Comparison of ENCODE assay signal across 14 cellular contexts in the genomic region with DNA sequence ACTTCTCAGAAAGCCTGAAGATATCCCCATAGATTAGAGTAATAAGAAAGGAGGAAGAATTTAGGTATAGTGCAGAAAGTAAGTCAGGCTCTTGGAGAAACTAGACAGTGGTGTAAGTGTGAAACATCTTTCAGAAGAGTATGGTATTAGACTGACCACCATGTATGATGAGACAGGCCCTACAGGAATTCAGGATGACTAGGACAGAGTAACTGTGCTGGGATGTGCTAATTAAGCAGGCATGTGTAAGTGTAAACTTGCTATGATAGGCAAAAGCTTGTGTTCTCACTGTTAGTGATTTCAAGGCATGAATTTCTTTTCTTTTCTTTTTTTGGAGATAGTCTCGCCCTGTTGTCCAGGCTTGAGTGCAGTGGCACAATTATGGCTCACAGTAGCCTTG.
DNase-seq lines count a peak whose midpoint lies in the region; ATAC-seq and TF ChIP-seq lines count a peak whose summit lies in the region.
"Had no signal": no experiment of that assay in that cellular context is flagged by ENCODE, and none has a peak within 500 bp of the region (broad histone marks: within the 10 kb centered on the region; RNA-seq: fewer than 3 reads in every experiment).

No MANE protein-coding gene starts in this region.

- no peak overlapping the region for H2AFZ ChIP-seq in SK-N-SH (ENCODE audit: low read depth)
- no peak overlapping the region for H2AFZ ChIP-seq in SU-DHL-6 (ENCODE audit: low read depth, low read length, severe bottlenecking)

- H3K9me3 Mint-ChIP-seq in effector memory CD8-positive, alpha-beta T cell = no peaks in the 10 kb centered on the region
- H3K9me3 Mint-ChIP-seq: activated B cell treated with CpG ODN at 0.5 μM for 24 hours had no signal

- H3K27me3 ChIP-seq in SK-N-SH (ENCODE audit: insufficient read depth) (no peaks in the 10 kb centered on the region), SU-DHL-6 (ENCODE audit: low read length) (no peaks in the 10 kb centered on the region)

- TF ChIP-seq RAD21 in SK-N-SH (IDR thresholded peaks at IDR 0.05; ENCODE audit: low read length) = no peak

- TF ChIP-seq EP300 in SK-N-SH (IDR thresholded peaks at IDR 0.05; ENCODE audit: borderline replicate concordance in 1 of 2, low read depth in 1 of 2, low read length in 1 of 2) = no peak

- H3K79me2 ChIP-seq in SK-N-SH (ENCODE audit: insufficient read depth) (peaks cover 46% of the 10 kb centered on the region; the same call in 1 of the 2 replicates), SU-DHL-6 (ENCODE audit: insufficient read depth, low read length) (peaks cover 83% of the 10 kb centered on the region)

- H3K4me2 ChIP-seq in SK-N-SH = no peak overlapping the region
- no peak overlapping the region for H3K4me2 ChIP-seq in SU-DHL-6 (ENCODE audit: low read depth, low read length, poor library complexity, severe bottlenecking)

- H3K27ac ChIP-seq in SK-N-SH (ENCODE audit: low read depth in 2 of 2, low read length in 1 of 2) = no peak overlapping the region
- 0 out of 2 replicates have a peak overlapping the region, but pooled peaks have one; percentile 5 for H3K27ac ChIP-seq in SU-DHL-6 (ENCODE audit: low read depth, low read length)
- H3K27ac ChIP-seq: 22Rv1 had no signal

- H3K4me3 ChIP-seq in SK-N-SH (ENCODE audit: low read depth in 2 of 2, low read length in 1 of 2) (no peak overlapping the region), SU-DHL-6 (ENCODE audit: insufficient read depth, low read length, poor library complexity, severe bottlenecking) (no peak overlapping the region), foreskin fibroblast (ENCODE audit: low read depth in 1 of 2, low read length in 2 of 2) (no peak overlapping the region)

- ATAC-seq in SK-N-SH treated with all-trans-retinoic acid at 6 μM for 48 hours (peak; percentile 59; the same call in 2 of the 3 replicates), GM21526 (IDR thresholded peaks at IDR 0.05; ENCODE audit: low FRiP score, unreplicated experiment) (no peak), GM21360 (IDR thresholded peaks at IDR 0.05; ENCODE audit: unreplicated experiment) (no peak)
- ATAC-seq in effector memory CD8-positive, alpha-beta T cell (replicated peaks) = no peak
- ATAC-seq: left lobe of liver had no signal

- H3K9ac ChIP-seq in SK-N-SH = no peak overlapping the region
- H3K9ac ChIP-seq in SU-DHL-6 (ENCODE audit: low read length) = no peak overlapping the region

- H3K9me2 ChIP-seq in SK-N-SH = no peaks in the 10 kb centered on the region
- no peaks in the 10 kb centered on the region for H3K9me2 ChIP-seq in SU-DHL-6 (replicated peaks; ENCODE audit: insufficient read depth, low read length)

- H3K27me3 Mint-ChIP-seq in effector memory CD8-positive, alpha-beta T cell = no peaks in the 10 kb centered on the region
- H3K27me3 Mint-ChIP-seq: activated B cell treated with CpG ODN at 0.5 μM for 24 hours had no signal

- H4K20me1 ChIP-seq in SK-N-SH (ENCODE audit: insufficient read depth) = peaks cover 14% of the 10 kb centered on the region
- peaks cover 10% of the 10 kb centered on the region for H4K20me1 ChIP-seq in SU-DHL-6 (ENCODE audit: low read depth, low read length)

- H3K4me3 Mint-ChIP-seq in effector memory CD8-positive, alpha-beta T cell = no peak overlapping the region
- H3K4me3 Mint-ChIP-seq: activated B cell treated with CpG ODN at 0.5 μM for 24 hours had no signal

- POLR2A ChIA-PET in SK-N-SH (lab: Yijun Ruan, JAX) = no interaction called here

- no peak for DNase-seq in SK-N-SH
- peak; percentile 46 to 65 for DNase-seq in foreskin fibroblast
- DNase-seq in renal cortical epithelial cell (ENCODE audit: low read depth) = peak; percentile 26
- DNase-seq in effector memory CD8-positive, alpha-beta T cell = no peak
- DNase-seq: activated B cell treated with CpG ODN at 0.5 μM for 24 hours; MV-4-11; SHP77 treated with DMSO at 0.1 percent for 48 hours; stimulated activated CD4-positive, alpha-beta T cell treated with anti-CD3 and anti-CD28 coated beads, Interleukin-4, amount 100 ng/mL, for 4 hours had no signal

- H3K9me3 ChIP-seq in SK-N-SH = no peaks in the 10 kb centered on the region
- no peaks in the 10 kb centered on the region for H3K9me3 ChIP-seq in SU-DHL-6 (ENCODE audit: insufficient read depth, low read length)

- H3K36me3 Mint-ChIP-seq in effector memory CD8-positive, alpha-beta T cell (ENCODE audit: insufficient read depth) = peaks cover 30% of the 10 kb centered on the region

- H3K27ac Mint-ChIP-seq in effector memory CD8-positive, alpha-beta T cell = peak overlapping the region in 1 of 2 donors; percentile 52

- WGBS in SK-N-SH (ENCODE audit: low lambda C conversion rate) = 92% methylated on average over 1 of the region's 1 CpG

- peaks cover 0 to 5% of the 10 kb centered on the region in 2 experiments; a peak in 2 of 4 replicates for H3K4me1 ChIP-seq in SK-N-SH (ENCODE audit: control insufficient read depth in 1 of 2, insufficient read depth in 2 of 2, low read depth in 1 of 2, low read length in 1 of 2)

- H3K36me3 ChIP-seq in SK-N-SH (replicated peaks in 1 of 2; ENCODE audit: control insufficient read depth in 1 of 2, insufficient read depth in 2 of 2, low read length in 1 of 2) = peaks cover 3 to 14% of the 10 kb centered on the region in 2 experiments
- H3K36me3 ChIP-seq in SU-DHL-6 (ENCODE audit: low read length) = peaks cover 32% of the 10 kb centered on the region

- TF ChIP-seq CTCF in SK-N-SH (IDR thresholded peaks at IDR 0.05) (no peak), SU-DHL-6 (IDR thresholded peaks at IDR 0.05; ENCODE audit: insufficient read depth, low read length, poor library complexity, severe bottlenecking) (no peak), foreskin fibroblast (IDR thresholded peaks at IDR 0.05; ENCODE audit: low read depth, low read length) (no peak)

- CTCF ChIA-PET in SK-N-SH (lab: Yijun Ruan, JAX) = interaction anchor here (0.6 kb wide), 1 partner anchor 8 kb away, joined by 4 read pairs; no protein-coding TSS in a partner anchor

- H3F3A ChIP-seq in SK-N-SH (replicated peaks; ENCODE audit: insufficient read depth) = no peaks in the 10 kb centered on the region
- H3F3A ChIP-seq in SU-DHL-6 (ENCODE audit: insufficient read depth) = peaks cover 22% of the 10 kb centered on the region; the same call in 1 of the 2 replicates

- peaks cover 12 to 39% of the 10 kb centered on the region in 2 donors for H3K4me1 Mint-ChIP-seq in effector memory CD8-positive, alpha-beta T cell (ENCODE audit: low read depth in 2 of 2)

TF ChIP-seq in SK-N-SH treated with all-trans-retinoic acid at 6 μM for 48 hours, 23 proteins besides CTCF, POLR2A, EP300 and RAD21 (continues in another document):
- TF ChIP-seq ESRRG (CRISPR knock-in tag; IDR thresholded peaks at IDR 0.05) (no peak), ZNF8 (CRISPR knock-in tag; IDR thresholded peaks at IDR 0.05) (no peak), CREB5 (CRISPR knock-in tag; IDR thresholded peaks at IDR 0.05; ENCODE audit: low read depth) (no peak)

TF ChIP-seq in SK-N-SH, 30 proteins besides CTCF, POLR2A, EP300 and RAD21:
- TF ChIP-seq FOSL2 (IDR thresholded peaks at IDR 0.05; ENCODE audit: borderline replicate concordance, low read depth) = no peak
- no peak for TF ChIP-seq TEAD4 (IDR thresholded peaks at IDR 0.05; ENCODE audit: borderline replicate concordance, insufficient read depth)
- TF ChIP-seq, protein P1, sequence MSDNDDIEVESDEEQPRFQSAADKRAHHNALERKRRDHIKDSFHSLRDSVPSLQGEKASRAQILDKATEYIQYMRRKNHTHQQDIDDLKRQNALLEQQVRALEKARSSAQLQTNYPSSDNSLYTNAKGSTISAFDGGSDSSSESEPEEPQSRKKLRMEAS (IDR thresholded peaks at IDR 0.05; ENCODE audit: low read depth) = no peak
- TF ChIP-seq, protein P2, sequence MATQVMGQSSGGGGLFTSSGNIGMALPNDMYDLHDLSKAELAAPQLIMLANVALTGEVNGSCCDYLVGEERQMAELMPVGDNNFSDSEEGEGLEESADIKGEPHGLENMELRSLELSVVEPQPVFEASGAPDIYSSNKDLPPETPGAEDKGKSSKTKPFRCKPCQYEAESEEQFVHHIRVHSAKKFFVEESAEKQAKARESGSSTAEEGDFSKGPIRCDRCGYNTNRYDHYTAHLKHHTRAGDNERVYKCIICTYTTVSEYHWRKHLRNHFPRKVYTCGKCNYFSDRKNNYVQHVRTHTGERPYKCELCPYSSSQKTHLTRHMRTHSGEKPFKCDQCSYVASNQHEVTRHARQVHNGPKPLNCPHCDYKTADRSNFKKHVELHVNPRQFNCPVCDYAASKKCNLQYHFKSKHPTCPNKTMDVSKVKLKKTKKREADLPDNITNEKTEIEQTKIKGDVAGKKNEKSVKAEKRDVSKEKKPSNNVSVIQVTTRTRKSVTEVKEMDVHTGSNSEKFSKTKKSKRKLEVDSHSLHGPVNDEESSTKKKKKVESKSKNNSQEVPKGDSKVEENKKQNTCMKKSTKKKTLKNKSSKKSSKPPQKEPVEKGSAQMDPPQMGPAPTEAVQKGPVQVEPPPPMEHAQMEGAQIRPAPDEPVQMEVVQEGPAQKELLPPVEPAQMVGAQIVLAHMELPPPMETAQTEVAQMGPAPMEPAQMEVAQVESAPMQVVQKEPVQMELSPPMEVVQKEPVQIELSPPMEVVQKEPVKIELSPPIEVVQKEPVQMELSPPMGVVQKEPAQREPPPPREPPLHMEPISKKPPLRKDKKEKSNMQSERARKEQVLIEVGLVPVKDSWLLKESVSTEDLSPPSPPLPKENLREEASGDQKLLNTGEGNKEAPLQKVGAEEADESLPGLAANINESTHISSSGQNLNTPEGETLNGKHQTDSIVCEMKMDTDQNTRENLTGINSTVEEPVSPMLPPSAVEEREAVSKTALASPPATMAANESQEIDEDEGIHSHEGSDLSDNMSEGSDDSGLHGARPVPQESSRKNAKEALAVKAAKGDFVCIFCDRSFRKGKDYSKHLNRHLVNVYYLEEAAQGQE (IDR thresholded peaks at IDR 0.05; ENCODE audit: low read depth, low read length) = no peak
- TF ChIP-seq ELF1 (IDR thresholded peaks at IDR 0.05) = no peak
- TF ChIP-seq TAF1 (IDR thresholded peaks at IDR 0.05; ENCODE audit: borderline replicate concordance, low read depth, low read length) = no peak
- TF ChIP-seq RXRA (IDR thresholded peaks at IDR 0.05; ENCODE audit: borderline replicate concordance, low read depth) = no peak
- TF ChIP-seq NFIC (IDR thresholded peaks at IDR 0.05; ENCODE audit: borderline replicate concordance) = no peak
- no peak for TF ChIP-seq GABPA (IDR thresholded peaks at IDR 0.05; ENCODE audit: low read depth)
- TF ChIP-seq GATA2 (CRISPR knock-in tag; IDR thresholded peaks at IDR 0.05) = no peak
- no peak for TF ChIP-seq TCF12 (IDR thresholded peaks at IDR 0.05)

Comparison
In these comparisons a context has a peak if more than half of its experiments do, and no peak if none do; other contexts are left out.
1. DNase-seq: peak in foreskin fibroblast (2 of 2) and renal cortical epithelial cell (single experiment); none in SK-N-SH (single experiment) and effector memory CD8-positive, alpha-beta T cell (0 of 3).